Comparison of ENCODE assay signal across 12 cellular contexts in the genomic region with DNA sequence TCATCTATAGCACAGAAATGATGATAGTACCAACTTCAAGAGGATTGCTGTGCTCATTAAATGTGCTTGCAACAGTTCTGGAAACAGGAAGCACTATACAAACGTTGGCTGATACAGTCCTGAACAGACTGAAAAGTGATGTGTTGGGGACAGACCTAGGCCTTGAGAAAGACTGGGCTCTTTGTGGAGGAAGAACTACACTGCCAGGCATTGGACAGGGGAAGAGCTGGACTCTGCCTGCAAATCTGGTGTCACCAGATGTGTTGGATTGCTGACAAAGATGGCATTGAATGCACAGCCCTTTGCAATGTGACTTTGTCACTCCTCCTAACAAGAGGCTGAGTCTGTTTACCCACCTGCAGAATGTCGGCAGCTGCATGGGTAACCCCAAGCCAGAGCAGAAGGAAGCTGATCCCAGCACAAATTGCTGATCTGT. TPM values are rescaled to one million over a fixed set of nuclear protein-coding genes. Genes with fewer than 3 reads are reported as not detected.
DNase-seq lines count a peak whose midpoint lies in the region; ATAC-seq and TF ChIP-seq lines count a peak whose summit lies in the region.
"Had no signal": no experiment of that assay in that cellular context is flagged by ENCODE, and none has a peak within 500 bp of the region (broad histone marks: within the 10 kb centered on the region; RNA-seq: fewer than 3 reads in every experiment).

No MANE protein-coding gene starts in this region.

- TF ChIP-seq CTCF in testis (IDR thresholded peaks at IDR 0.05) (no peak), osteoblast (IDR thresholded peaks at IDR 0.05; ENCODE audit: extremely low read depth, low read depth, low read length) (no peak)

- WGBS in testis, 2 donors = 36 to 48% methylated on average over 2 of the region's 2 CpGs

- intact Hi-C loops in testis (cut with DNase I; ENCODE audit: low total_unique reads) = no loop called here

- H3K4me1 ChIP-seq in testis (peaks cover 8% of the 10 kb centered on the region), osteoblast (ENCODE audit: insufficient read depth, low read length) (peaks cover 8% of the 10 kb centered on the region)

- peak; percentile 37 for ATAC-seq in T-helper 17 cell
- ATAC-seq: WTC11 had no signal

- H3K9me3 ChIP-seq in T-helper 17 cell (ENCODE audit: control insufficient read depth, low read length, poor library complexity, severe bottlenecking) (no peaks in the 10 kb centered on the region), testis (no peaks in the 10 kb centered on the region), osteoblast (ENCODE audit: low read depth, low read length) (no peaks in the 10 kb centered on the region)

- H3K27me3 Mint-ChIP-seq in T-helper 17 cell = peaks cover 50% of the 10 kb centered on the region

- no peak overlapping the region for H3K4me3 Mint-ChIP-seq in T-helper 17 cell
- H3K4me3 Mint-ChIP-seq: activated naive CD4-positive, alpha-beta T cell treated with anti-CD3 and anti-CD28 coated beads, Interleukin-2, amount 10 ng/mL, durations not matched to agents 7 days and 5 days; WTC11 had no signal

- H3K27ac ChIP-seq in testis (no peak overlapping the region), osteoblast (ENCODE audit: low read depth, low read length) (no peak overlapping the region)

- H3K79me2 ChIP-seq in osteoblast (ENCODE audit: insufficient read depth, low read length) = no peaks in the 10 kb centered on the region

- H3K4me1 Mint-ChIP-seq in T-helper 17 cell = peaks cover 22% of the 10 kb centered on the region

- peaks cover 6% of the 10 kb centered on the region for H3K36me3 Mint-ChIP-seq in T-helper 17 cell (ENCODE audit: low read depth)

- H3K27me3 ChIP-seq in testis (no peaks in the 10 kb centered on the region), osteoblast (ENCODE audit: insufficient read depth, low read length) (peaks cover 6% of the 10 kb centered on the region)

- no peak overlapping the region for H2AFZ ChIP-seq in osteoblast (ENCODE audit: low read length)

- no peak overlapping the region for H3K27ac Mint-ChIP-seq in T-helper 17 cell
- H3K27ac Mint-ChIP-seq: WTC11 had no signal

- no peak overlapping the region for H3K4me2 ChIP-seq in osteoblast (ENCODE audit: insufficient read depth, low read length)

- no peaks in the 10 kb centered on the region for H4K20me1 ChIP-seq in osteoblast (ENCODE audit: insufficient read depth, low read length)

- no peak for TF ChIP-seq POLR2A in testis (IDR thresholded peaks at IDR 0.05)

- DNase-seq in COR-L47 (lab: John Stamatoyannopoulos, UW) = peak; percentile 29
- DNase-seq in NCI-H1436 treated with DMSO at 0.1 percent for 48 hours (lab: John Stamatoyannopoulos, UW) = peak; percentile 70
- DNase-seq in T-helper 17 cell = no peak
- peak; percentile 85 for DNase-seq in medulla oblongata (ENCODE audit: extremely low spot score)
- DNase-seq in HK-2 (ENCODE audit: unreplicated experiment) = no peak
- DNase-seq in testis = no peak
- DNase-seq in osteoblast (ENCODE audit: insufficient read length, low spot score, missing footprints) = no peak
- DNase-seq in SW480 (ENCODE audit: low spot score) = no peak
- DNase-seq: activated naive CD4-positive, alpha-beta T cell treated with anti-CD3 and anti-CD28 coated beads, Interleukin-2, amount 10 ng/mL, durations not matched to agents 7 days and 5 days; GOT3; NCI-H82 had no signal

- H3K4me3 ChIP-seq in testis (no peak overlapping the region), osteoblast (ENCODE audit: insufficient read depth, low read length) (no peak overlapping the region)

- no peaks in the 10 kb centered on the region for H3K36me3 ChIP-seq in testis (ENCODE audit: low read depth, missing control alignments)
- no peaks in the 10 kb centered on the region for H3K36me3 ChIP-seq in osteoblast (ENCODE audit: insufficient read depth, low read length)

RNA-seq across cellular contexts. Expression of a gene that starts 12.4 kb away (rescaled TPM):
- total RNA-seq in T-helper 17 cell (1 to 10 TPM in 1 of 2 donors, under 1 TPM in 1; 0.68 to 2.2 TPM), testis (10 to 100 TPM; 29.7 to 87.5 TPM), osteoblast (0.36 and 0.59 TPM in 2 replicates)
- polyA plus RNA-seq in testis (ENCODE audit: insufficient read depth, low read depth, low replicate concordance) = 107 TPM
- total RNA-seq: WTC11 had no signal

RNA-seq across cellular contexts. Expression of a gene that starts 45.5 kb away (rescaled TPM):
- 1 to 10 TPM; 4.1 to 8.4 TPM for total RNA-seq in T-helper 17 cell
- 10 to 100 TPM; 20.1 to 20.6 TPM for total RNA-seq in testis
- polyA plus RNA-seq in testis (ENCODE audit: insufficient read depth, low read depth, low replicate concordance) = 11.9 TPM
- total RNA-seq in osteoblast = 0.72 TPM in 1 of 2 replicates, not detected in the other

RNA-seq across cellular contexts. Expression of a gene that starts 58.2 kb away (rescaled TPM):
- 1 to 10 TPM in 1 of 2 donors, not detected in 1; 1.1 TPM for total RNA-seq in T-helper 17 cell
- total RNA-seq in testis = 1 to 10 TPM; 3.2 to 3.8 TPM
- 4.6 TPM for polyA plus RNA-seq in testis (ENCODE audit: insufficient read depth, low read depth, low replicate concordance)
- 4.0 and 5.3 TPM in 2 replicates for total RNA-seq in osteoblast

Comparison
In these comparisons a context has a peak if more than half of its experiments do, and no peak if none do; other contexts are left out.
1. DNase-seq: peak in COR-L47 (single experiment), NCI-H1436 treated with DMSO at 0.1 percent for 48 hours (single experiment) and medulla oblongata (single experiment); none in T-helper 17 cell (0 of 3), HK-2 (single experiment), testis (single experiment), osteoblast (single experiment) and SW480 (single experiment).
2. RNA of a gene that starts 12.4 kb away (total RNA-seq): 29.7 to 87.5 TPM in testis; 0.68 to 2.2 TPM in T-helper 17 cell and 0.36 to 0.59 TPM in osteoblast; every median in the first group is over 4 times any median in the second.